ENCODE assay signal across 2 cellular contexts in genomic region chr2:96062483-96062882, GRCh38. TPM values are rescaled to one million over a fixed set of nuclear protein-coding genes. Genes with fewer than 3 reads are reported as not detected.
"Had no signal": no experiment of that assay in that cellular context is flagged by ENCODE, and none has a peak within 500 bp of the region (broad histone marks: within the 10 kb centered on the region; RNA-seq: fewer than 3 reads in every experiment).

No MANE protein-coding gene starts in this region.

RNA-seq across cellular contexts. Expression of gene GPAT2, which starts 27.8 kb away (rescaled TPM):
- total RNA-seq: chondrocyte had no signal

RNA-seq across cellular contexts. Expression of gene ADRA2B, which starts 53.9 kb away (rescaled TPM):
- total RNA-seq: astrocyte had no signal
